In genomic region chr21:29164330-29164942, GRCh38 we compare ENCODE assay signal across 8 cellular contexts. TPM values are rescaled to one million over a fixed set of nuclear protein-coding genes. Genes with fewer than 3 reads are reported as not detected.
A peak's percentile ranks its signal among the peaks of the same experiment; 100 is the strongest.
DNase-seq lines count a peak whose midpoint lies in the region; ATAC-seq, FAIRE-seq and TF ChIP-seq lines count a peak whose summit lies in the region.

No MANE protein-coding gene starts in this region.

- peak; percentile 86 for DNase-seq in EL
- DNase-seq in LNCaP clone FGC (ENCODE audit: low read depth), result peak; percentile 66
- DNase-seq in globus pallidus (ENCODE audit: low spot score), result peak; percentile 56
- DNase-seq in gastrocnemius medialis, result no peak
- no peak for DNase-seq in NCI-H2081 treated with DMSO at 0.1 percent for 48 hours (lab: John Stamatoyannopoulos, UW)
- no peak for DNase-seq in NCI-H187 (lab: John Stamatoyannopoulos, UW)
- no peak for DNase-seq in activated naive CD8-positive, alpha-beta T cell treated with anti-CD3 and anti-CD28 coated beads, Interleukin-2, amount 50 U/mL, for 24 hours

- H3K27me3 ChIP-seq in gastrocnemius medialis, result no peaks in the 10 kb centered on the region

- TF ChIP-seq CTCF in LNCaP clone FGC (IDR thresholded peaks at IDR 0.05; ENCODE audit: control insufficient read depth, extremely low read depth, insufficient read depth), result peak; percentile 76
- TF ChIP-seq CTCF in gastrocnemius medialis (IDR thresholded peaks at IDR 0.05 in 4 of 5, conservative IDR thresholded peaks at IDR 0.05 in 1 of 5), result peak in 4 of 5 experiments; percentile 51 to 66 (median 64)

- H3K4me1 Mint-ChIP-seq in activated naive CD8-positive, alpha-beta T cell treated with anti-CD3 and anti-CD28 coated beads, Interleukin-2, amount 50 U/mL, for 24 hours, result peaks cover 4% of the 10 kb centered on the region

- no peak for TF ChIP-seq POLR2A in gastrocnemius medialis (IDR thresholded peaks at IDR 0.05)

- no peaks in the 10 kb centered on the region for H3K9me3 Mint-ChIP-seq in activated naive CD8-positive, alpha-beta T cell treated with anti-CD3 and anti-CD28 coated beads, Interleukin-2, amount 50 U/mL, for 24 hours

- H3K4me3 ChIP-seq in LNCaP clone FGC (ENCODE audit: low read depth, low read length) (no peak overlapping the region), gastrocnemius medialis (no peak overlapping the region)

- in situ Hi-C loops in gastrocnemius medialis (cut with MboI; ENCODE audit: low sequenced_read_pairs in 4 of 4), result loop anchor here (5.0 to 25.0 kb wide), 3 partner anchors 123 to 210 kb away; partner anchors contain the start of gene BACH1 (in 1 of the 4)

- H3K4me3 Mint-ChIP-seq in activated naive CD8-positive, alpha-beta T cell treated with anti-CD3 and anti-CD28 coated beads, Interleukin-2, amount 50 U/mL, for 24 hours, result no peak overlapping the region

- no peaks in the 10 kb centered on the region for H3K27me3 Mint-ChIP-seq in activated naive CD8-positive, alpha-beta T cell treated with anti-CD3 and anti-CD28 coated beads, Interleukin-2, amount 50 U/mL, for 24 hours

- no peaks in the 10 kb centered on the region for H3K9me3 ChIP-seq in gastrocnemius medialis

- peak; percentile 82 to 85 for ATAC-seq in gastrocnemius medialis
- no peak for ATAC-seq in activated naive CD8-positive, alpha-beta T cell treated with anti-CD3 and anti-CD28 coated beads, Interleukin-2, amount 50 U/mL, for 24 hours

- H3K36me3 Mint-ChIP-seq in activated naive CD8-positive, alpha-beta T cell treated with anti-CD3 and anti-CD28 coated beads, Interleukin-2, amount 50 U/mL, for 24 hours (ENCODE audit: low read depth), result no peaks in the 10 kb centered on the region

- H3K4me1 ChIP-seq in gastrocnemius medialis, result peaks cover 4 to 9% of the 10 kb centered on the region in 2 donors

- no peak overlapping the region for H3K27ac Mint-ChIP-seq in activated naive CD8-positive, alpha-beta T cell treated with anti-CD3 and anti-CD28 coated beads, Interleukin-2, amount 50 U/mL, for 24 hours

- peak overlapping the region in 1 of 4 donors; percentile 32 for H3K27ac ChIP-seq in gastrocnemius medialis

- intact Hi-C loops in gastrocnemius medialis (cut with DNase I; ENCODE audit: low total_unique reads), result loop anchor here (1.0 kb wide), 1 partner anchor 208 kb away; no protein-coding TSS in a partner anchor

- no peaks in the 10 kb centered on the region for H3K36me3 ChIP-seq in gastrocnemius medialis

- peak; percentile 87 for FAIRE-seq in TTC549 (lab: Jason Lieb, UNC)

RNA-seq across cellular contexts. Expression of gene MAP3K7CL, which starts 34.0 kb away (rescaled TPM):
- 10 to 100 TPM in 2 of 4 donors, 1 to 10 TPM in 1, not detected in 1; 4.3 to 17.4 (median 15.5) TPM for total RNA-seq in gastrocnemius medialis

Comparison
In these comparisons a context has a peak if more than half of its experiments do, and no peak if none do; other contexts are left out.
1. DNase-seq: peak in EL (single experiment), LNCaP clone FGC (single experiment) and globus pallidus (single experiment); none in gastrocnemius medialis (0 of 2), NCI-H2081 treated with DMSO at 0.1 percent for 48 hours (single experiment), NCI-H187 (0 of 2) and activated naive CD8-positive, alpha-beta T cell treated with anti-CD3 and anti-CD28 coated beads, Interleukin-2, amount 50 U/mL, for 24 hours (single experiment).